Comparison of ENCODE assay signal across 1 cellular context in the genomic region with DNA sequence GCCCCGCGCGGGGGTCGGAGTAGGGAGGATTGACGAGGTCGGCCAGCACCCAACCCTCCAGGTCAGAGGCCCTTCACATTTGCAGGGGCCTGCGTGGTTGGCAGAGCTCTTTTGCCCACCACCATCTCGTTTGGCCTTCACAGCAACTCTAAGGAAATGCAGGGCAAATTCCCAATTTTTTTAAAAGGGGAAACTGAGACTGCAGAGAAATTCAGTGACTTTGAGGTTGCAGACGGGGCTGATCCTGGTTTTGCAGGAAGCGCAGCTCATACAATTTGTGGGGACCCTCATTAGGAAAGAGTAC.
TF ChIP-seq lines count a peak whose summit lies in the region.

No MANE protein-coding gene starts in this region.

TF ChIP-seq in GM23338, 12 proteins besides CTCF, POLR2A, EP300 and RAD21 (continued from another document):
- TF ChIP-seq, protein P1, sequence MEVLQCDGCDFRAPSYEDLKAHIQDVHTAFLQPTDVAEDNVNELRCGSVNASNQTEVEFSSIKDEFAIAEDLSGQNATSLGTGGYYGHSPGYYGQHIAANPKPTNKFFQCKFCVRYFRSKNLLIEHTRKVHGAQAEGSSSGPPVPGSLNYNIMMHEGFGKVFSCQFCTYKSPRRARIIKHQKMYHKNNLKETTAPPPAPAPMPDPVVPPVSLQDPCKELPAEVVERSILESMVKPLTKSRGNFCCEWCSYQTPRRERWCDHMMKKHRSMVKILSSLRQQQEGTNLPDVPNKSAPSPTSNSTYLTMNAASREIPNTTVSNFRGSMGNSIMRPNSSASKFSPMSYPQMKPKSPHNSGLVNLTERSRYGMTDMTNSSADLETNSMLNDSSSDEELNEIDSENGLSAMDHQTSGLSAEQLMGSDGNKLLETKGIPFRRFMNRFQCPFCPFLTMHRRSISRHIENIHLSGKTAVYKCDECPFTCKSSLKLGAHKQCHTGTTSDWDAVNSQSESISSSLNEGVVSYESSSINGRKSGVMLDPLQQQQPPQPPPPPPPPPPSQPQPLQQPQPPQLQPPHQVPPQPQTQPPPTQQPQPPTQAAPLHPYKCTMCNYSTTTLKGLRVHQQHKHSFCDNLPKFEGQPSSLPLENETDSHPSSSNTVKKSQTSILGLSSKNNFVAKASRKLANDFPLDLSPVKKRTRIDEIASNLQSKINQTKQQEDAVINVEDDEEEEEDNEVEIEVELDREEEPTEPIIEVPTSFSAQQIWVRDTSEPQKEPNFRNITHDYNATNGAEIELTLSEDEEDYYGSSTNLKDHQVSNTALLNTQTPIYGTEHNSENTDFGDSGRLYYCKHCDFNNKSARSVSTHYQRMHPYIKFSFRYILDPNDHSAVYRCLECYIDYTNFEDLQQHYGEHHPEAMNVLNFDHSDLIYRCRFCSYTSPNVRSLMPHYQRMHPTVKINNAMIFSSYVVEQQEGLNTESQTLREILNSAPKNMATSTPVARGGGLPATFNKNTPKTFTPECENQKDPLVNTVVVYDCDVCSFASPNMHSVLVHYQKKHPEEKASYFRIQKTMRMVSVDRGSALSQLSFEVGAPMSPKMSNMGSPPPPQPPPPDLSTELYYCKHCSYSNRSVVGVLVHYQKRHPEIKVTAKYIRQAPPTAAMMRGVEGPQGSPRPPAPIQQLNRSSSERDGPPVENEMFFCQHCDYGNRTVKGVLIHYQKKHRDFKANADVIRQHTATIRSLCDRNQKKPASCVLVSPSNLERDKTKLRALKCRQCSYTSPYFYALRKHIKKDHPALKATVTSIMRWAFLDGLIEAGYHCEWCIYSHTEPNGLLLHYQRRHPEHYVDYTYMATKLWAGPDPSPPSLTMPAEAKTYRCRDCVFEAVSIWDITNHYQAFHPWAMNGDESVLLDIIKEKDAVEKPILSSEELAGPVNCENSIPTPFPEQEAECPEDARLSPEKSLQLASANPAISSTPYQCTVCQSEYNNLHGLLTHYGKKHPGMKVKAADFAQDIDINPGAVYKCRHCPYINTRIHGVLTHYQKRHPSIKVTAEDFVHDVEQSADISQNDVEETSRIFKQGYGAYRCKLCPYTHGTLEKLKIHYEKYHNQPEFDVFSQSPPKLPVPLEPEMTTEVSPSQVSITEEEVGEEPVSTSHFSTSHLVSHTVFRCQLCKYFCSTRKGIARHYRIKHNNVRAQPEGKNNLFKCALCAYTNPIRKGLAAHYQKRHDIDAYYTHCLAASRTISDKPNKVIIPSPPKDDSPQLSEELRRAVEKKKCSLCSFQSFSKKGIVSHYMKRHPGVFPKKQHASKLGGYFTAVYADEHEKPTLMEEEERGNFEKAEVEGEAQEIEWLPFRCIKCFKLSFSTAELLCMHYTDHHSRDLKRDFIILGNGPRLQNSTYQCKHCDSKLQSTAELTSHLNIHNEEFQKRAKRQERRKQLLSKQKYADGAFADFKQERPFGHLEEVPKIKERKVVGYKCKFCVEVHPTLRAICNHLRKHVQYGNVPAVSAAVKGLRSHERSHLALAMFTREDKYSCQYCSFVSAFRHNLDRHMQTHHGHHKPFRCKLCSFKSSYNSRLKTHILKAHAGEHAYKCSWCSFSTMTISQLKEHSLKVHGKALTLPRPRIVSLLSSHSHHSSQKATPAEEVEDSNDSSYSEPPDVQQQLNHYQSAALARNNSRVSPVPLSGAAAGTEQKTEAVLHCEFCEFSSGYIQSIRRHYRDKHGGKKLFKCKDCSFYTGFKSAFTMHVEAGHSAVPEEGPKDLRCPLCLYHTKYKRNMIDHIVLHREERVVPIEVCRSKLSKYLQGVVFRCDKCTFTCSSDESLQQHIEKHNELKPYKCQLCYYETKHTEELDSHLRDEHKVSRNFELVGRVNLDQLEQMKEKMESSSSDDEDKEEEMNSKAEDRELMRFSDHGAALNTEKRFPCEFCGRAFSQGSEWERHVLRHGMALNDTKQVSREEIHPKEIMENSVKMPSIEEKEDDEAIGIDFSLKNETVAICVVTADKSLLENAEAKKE (CRISPR knock-in tag; IDR thresholded peaks at IDR 0.05): no peak
- no peak for TF ChIP-seq ZNF331 (CRISPR knock-in tag; IDR thresholded peaks at IDR 0.05; ENCODE audit: low read depth)
- TF ChIP-seq, protein P2, sequence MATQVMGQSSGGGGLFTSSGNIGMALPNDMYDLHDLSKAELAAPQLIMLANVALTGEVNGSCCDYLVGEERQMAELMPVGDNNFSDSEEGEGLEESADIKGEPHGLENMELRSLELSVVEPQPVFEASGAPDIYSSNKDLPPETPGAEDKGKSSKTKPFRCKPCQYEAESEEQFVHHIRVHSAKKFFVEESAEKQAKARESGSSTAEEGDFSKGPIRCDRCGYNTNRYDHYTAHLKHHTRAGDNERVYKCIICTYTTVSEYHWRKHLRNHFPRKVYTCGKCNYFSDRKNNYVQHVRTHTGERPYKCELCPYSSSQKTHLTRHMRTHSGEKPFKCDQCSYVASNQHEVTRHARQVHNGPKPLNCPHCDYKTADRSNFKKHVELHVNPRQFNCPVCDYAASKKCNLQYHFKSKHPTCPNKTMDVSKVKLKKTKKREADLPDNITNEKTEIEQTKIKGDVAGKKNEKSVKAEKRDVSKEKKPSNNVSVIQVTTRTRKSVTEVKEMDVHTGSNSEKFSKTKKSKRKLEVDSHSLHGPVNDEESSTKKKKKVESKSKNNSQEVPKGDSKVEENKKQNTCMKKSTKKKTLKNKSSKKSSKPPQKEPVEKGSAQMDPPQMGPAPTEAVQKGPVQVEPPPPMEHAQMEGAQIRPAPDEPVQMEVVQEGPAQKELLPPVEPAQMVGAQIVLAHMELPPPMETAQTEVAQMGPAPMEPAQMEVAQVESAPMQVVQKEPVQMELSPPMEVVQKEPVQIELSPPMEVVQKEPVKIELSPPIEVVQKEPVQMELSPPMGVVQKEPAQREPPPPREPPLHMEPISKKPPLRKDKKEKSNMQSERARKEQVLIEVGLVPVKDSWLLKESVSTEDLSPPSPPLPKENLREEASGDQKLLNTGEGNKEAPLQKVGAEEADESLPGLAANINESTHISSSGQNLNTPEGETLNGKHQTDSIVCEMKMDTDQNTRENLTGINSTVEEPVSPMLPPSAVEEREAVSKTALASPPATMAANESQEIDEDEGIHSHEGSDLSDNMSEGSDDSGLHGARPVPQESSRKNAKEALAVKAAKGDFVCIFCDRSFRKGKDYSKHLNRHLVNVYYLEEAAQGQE (IDR thresholded peaks at IDR 0.05; ENCODE audit: unreplicated experiment): no peak
